Comparison of ENCODE assay signal across 8 cellular contexts in the genomic region with DNA sequence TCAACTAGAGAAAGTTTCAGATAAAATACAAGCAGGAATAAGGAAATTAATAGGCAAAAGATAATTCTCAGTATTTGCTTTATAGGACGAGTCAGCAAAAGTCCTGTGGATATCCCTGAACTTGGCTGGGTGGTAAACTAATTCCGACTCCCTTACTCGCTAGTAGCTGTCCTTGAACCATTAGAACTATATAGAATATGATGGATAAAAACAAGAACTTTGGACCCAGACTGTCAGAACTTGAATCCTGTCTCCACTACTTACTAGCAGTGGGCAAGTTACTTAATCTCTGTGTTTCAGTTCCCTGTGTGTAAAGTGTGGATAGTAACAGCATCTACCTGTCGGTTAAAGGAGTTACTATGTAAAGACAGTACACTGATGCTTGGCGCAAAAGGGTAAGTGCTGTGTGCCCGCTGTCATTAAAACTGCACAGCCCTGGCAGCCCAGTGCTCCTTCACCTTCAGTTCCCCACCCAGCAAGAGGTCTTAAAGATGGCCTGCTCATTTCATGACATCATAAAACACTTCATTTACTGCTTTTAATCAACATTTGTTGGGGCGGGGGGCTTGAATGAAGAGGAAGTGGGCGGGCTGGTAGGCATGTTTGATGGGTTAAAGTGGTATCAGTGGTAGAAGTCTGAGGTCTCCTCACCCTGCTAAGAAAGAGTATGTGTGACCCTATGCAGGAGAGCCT. TPM values are rescaled to one million over a fixed set of nuclear protein-coding genes. Genes with fewer than 3 reads are reported as not detected.
A peak's percentile ranks its signal among the peaks of the same experiment; 100 is the strongest.
DNase-seq lines count a peak whose midpoint lies in the region; ATAC-seq, FAIRE-seq and TF ChIP-seq lines count a peak whose summit lies in the region.

No MANE protein-coding gene starts in this region.

- H3K9me3 ChIP-seq in PC-3 (ENCODE audit: low read length): no peaks in the 10 kb centered on the region
- H3K9me3 ChIP-seq in endothelial cell of umbilical vein (replicated peaks; ENCODE audit: control insufficient read depth, insufficient read depth, low read length): no peaks in the 10 kb centered on the region

- H3K27ac ChIP-seq in C4-2B (peak overlapping the region; percentile 71), PC-3 (ENCODE audit: low read length) (peak overlapping the region; percentile 89), endothelial cell of umbilical vein (ENCODE audit: insufficient read depth, low read depth, low read length) (peak overlapping the region; percentile 67), substantia nigra (ENCODE audit: low read depth, low read length, poor library complexity, severe bottlenecking) (no peak overlapping the region)

- POLR2A ChIA-PET in PC-3 (lab: Charles Lee; ENCODE audit: unreplicated experiment): interaction anchor here (0.6 kb wide), 1 partner anchor 121 kb away, joined by 3 read pairs; no protein-coding TSS in a partner anchor
- POLR2A ChIA-PET in endothelial cell of umbilical vein (lab: Charles Lee): no interaction called here

- BruUV-seq in PC-3 (replicated peaks; lab: Mats Ljungman, UMichigan) (TSS peak; percentile 51), endothelial cell of umbilical vein (replicated peaks; lab: Mats Ljungman, UMichigan) (no TSS peak)

- peak overlapping the region; percentile 93 for H3K4me3 Mint-ChIP-seq in neural crest cell
- H3K4me3 Mint-ChIP-seq in stimulated activated naive B cell treated with anti-CD40 and anti-IgM and Interleukin-4, amounts not matched to agents 10 μg/mL and 1 μg/mL and 100 μg/mL, for 72 hours: no peak overlapping the region

- no peaks in the 10 kb centered on the region for H3F3A ChIP-seq in PC-3 (ENCODE audit: low read length, unreplicated experiment)

- H3K4me3 ChIP-seq in PC-3 (ENCODE audit: low read length): peak overlapping the region; percentile 81
- H3K4me3 ChIP-seq in endothelial cell of umbilical vein (replicated peaks in 1 of 3; ENCODE audit: insufficient read depth in 1 of 3, low read depth in 1 of 3, low read length in 3 of 3): peak overlapping the region in 2 of 3 experiments; percentile 72 to 87

- DNase-seq in PC-3 (no peak), endothelial cell of umbilical vein (ENCODE audit: low read depth, low spot score) (peak; percentile 38), neural crest cell (ENCODE audit: low read depth, low spot score) (no peak), substantia nigra (lab: John Stamatoyannopoulos, UW) (no peak)
- DNase-seq in stimulated activated naive B cell treated with anti-CD40 and anti-IgM and Interleukin-4, amounts not matched to agents 10 μg/mL and 1 μg/mL and 100 μg/mL, for 72 hours: no peak

- H3K9me3 Mint-ChIP-seq in neural crest cell: no peaks in the 10 kb centered on the region
- no peaks in the 10 kb centered on the region for H3K9me3 Mint-ChIP-seq in stimulated activated naive B cell treated with anti-CD40 and anti-IgM and Interleukin-4, amounts not matched to agents 10 μg/mL and 1 μg/mL and 100 μg/mL, for 72 hours

- peaks cover 71% of the 10 kb centered on the region for H3K79me2 ChIP-seq in PC-3 (ENCODE audit: low read length)
- peaks cover 85% of the 10 kb centered on the region for H3K79me2 ChIP-seq in endothelial cell of umbilical vein (ENCODE audit: control insufficient read depth, insufficient read depth, low read length)

- H4K20me1 ChIP-seq in PC-3 (ENCODE audit: low read length): no peaks in the 10 kb centered on the region
- H4K20me1 ChIP-seq in endothelial cell of umbilical vein (replicated peaks; ENCODE audit: control insufficient read depth, extremely low read depth, insufficient read depth, low read length): no peaks in the 10 kb centered on the region

- dilution Hi-C loops in endothelial cell of umbilical vein (cut with MboI; ENCODE audit: extremely low pct_ligation_motif_present, low sequenced_read_pairs): no loop called here

- TF ChIP-seq CTCF in C4-2B (conservative IDR thresholded peaks at IDR 0.05): no peak
- TF ChIP-seq CTCF in PC-3 (conservative IDR thresholded peaks at IDR 0.05; ENCODE audit: low read depth, low read length): no peak
- TF ChIP-seq CTCF in endothelial cell of umbilical vein (IDR thresholded peaks at IDR 0.05; ENCODE audit: extremely low read depth in 1 of 2, insufficient read depth in 1 of 2, low read depth in 1 of 2, low read length in 2 of 2): no peak
- TF ChIP-seq CTCF in neural crest cell (conservative IDR thresholded peaks at IDR 0.05): no peak

- no peaks in the 10 kb centered on the region for H3K27me3 ChIP-seq in PC-3 (ENCODE audit: low read length)
- no peaks in the 10 kb centered on the region for H3K27me3 ChIP-seq in endothelial cell of umbilical vein (ENCODE audit: control insufficient read depth in 2 of 2, insufficient read depth in 2 of 2, low read length in 2 of 2)

- no peaks in the 10 kb centered on the region for H3K36me3 Mint-ChIP-seq in neural crest cell (ENCODE audit: low read depth)
- H3K36me3 Mint-ChIP-seq in stimulated activated naive B cell treated with anti-CD40 and anti-IgM and Interleukin-4, amounts not matched to agents 10 μg/mL and 1 μg/mL and 100 μg/mL, for 72 hours: no peaks in the 10 kb centered on the region

- H3K4me1 Mint-ChIP-seq in neural crest cell: peaks cover 75% of the 10 kb centered on the region
- H3K4me1 Mint-ChIP-seq in stimulated activated naive B cell treated with anti-CD40 and anti-IgM and Interleukin-4, amounts not matched to agents 10 μg/mL and 1 μg/mL and 100 μg/mL, for 72 hours: peaks cover 8 to 18% of the 10 kb centered on the region in 2 donors

- CTCF ChIA-PET in PC-3 (lab: Charles Lee) (no interaction called here), endothelial cell of umbilical vein (lab: Charles Lee) (interaction anchor here (0.6 to 5.5 kb wide), 7 partner anchors 7 to 267 kb away, joined by 3 to 52 read pairs (median 10); no protein-coding TSS in a partner anchor)

- ATAC-seq in PC-3: no peak
- ATAC-seq in stimulated activated naive B cell treated with anti-CD40 and anti-IgM and Interleukin-4, amounts not matched to agents 10 μg/mL and 1 μg/mL and 100 μg/mL, for 72 hours (replicated peaks): no peak
- no peak for ATAC-seq in HG03520 (IDR thresholded peaks at IDR 0.05; ENCODE audit: unreplicated experiment)
- ATAC-seq in GM18520 (IDR thresholded peaks at IDR 0.05; ENCODE audit: unreplicated experiment): no peak

- H3K9ac ChIP-seq in PC-3 (ENCODE audit: low read length) (peak overlapping the region; percentile 82), endothelial cell of umbilical vein (replicated peaks; ENCODE audit: extremely low read depth, insufficient read depth, low read length) (peak overlapping the region; percentile 69)

- H3K9me2 ChIP-seq in PC-3 (replicated peaks; ENCODE audit: low read length): no peaks in the 10 kb centered on the region

- H3K4me1 ChIP-seq in PC-3 (ENCODE audit: insufficient read depth, low read length): peaks cover 53% of the 10 kb centered on the region
- peaks cover 84% of the 10 kb centered on the region for H3K4me1 ChIP-seq in endothelial cell of umbilical vein (ENCODE audit: control insufficient read depth, extremely low read depth, insufficient read depth, low read length)

- no peaks in the 10 kb centered on the region for H3K9me1 ChIP-seq in endothelial cell of umbilical vein (replicated peaks; ENCODE audit: control insufficient read depth, extremely low read depth, insufficient read depth, low read length)

- no peak for TF ChIP-seq POLR2A in endothelial cell of umbilical vein (IDR thresholded peaks at IDR 0.05; ENCODE audit: low read depth, low read length)

- peaks cover 39% of the 10 kb centered on the region for H3K27me3 Mint-ChIP-seq in neural crest cell (ENCODE audit: low read depth)
- peaks cover 17 to 22% of the 10 kb centered on the region in 2 donors for H3K27me3 Mint-ChIP-seq in stimulated activated naive B cell treated with anti-CD40 and anti-IgM and Interleukin-4, amounts not matched to agents 10 μg/mL and 1 μg/mL and 100 μg/mL, for 72 hours

- H2AFZ ChIP-seq in PC-3 (ENCODE audit: low read length): no peak overlapping the region
- H2AFZ ChIP-seq in endothelial cell of umbilical vein (ENCODE audit: low read depth, low read length): no peak overlapping the region

- intact Hi-C loops in PC-3 (cut with micrococcal nuclease): loop anchor here (2.0 to 5.0 kb wide), 4 partner anchors 107 to 268 kb away; partner anchors contain the start of gene RPS27L
- intact Hi-C loops in endothelial cell of umbilical vein (cut with micrococcal nuclease): loop anchor here (2.0 to 5.0 kb wide), 4 partner anchors 71 to 452 kb away; partner anchors contain the start of genes LACTB, RAB8B and USP3

- H3K27ac Mint-ChIP-seq in neural crest cell (ENCODE audit: unreplicated experiment): no peak overlapping the region
- no peak overlapping the region for H3K27ac Mint-ChIP-seq in stimulated activated naive B cell treated with anti-CD40 and anti-IgM and Interleukin-4, amounts not matched to agents 10 μg/mL and 1 μg/mL and 100 μg/mL, for 72 hours

- H3K36me3 ChIP-seq in PC-3 (ENCODE audit: low read depth, low read length) (no peaks in the 10 kb centered on the region), endothelial cell of umbilical vein (ENCODE audit: control insufficient read depth in 2 of 2, extremely low read depth in 1 of 2, insufficient read depth in 2 of 2, low read length in 2 of 2) (peaks cover 2 to 8% of the 10 kb centered on the region in 2 experiments)

- H3K4me2 ChIP-seq in PC-3 (ENCODE audit: low read length) (peak overlapping the region; percentile 91), endothelial cell of umbilical vein (ENCODE audit: insufficient read depth, low read length) (peak overlapping the region; percentile 83)

- FAIRE-seq in endothelial cell of umbilical vein (lab: Jason Lieb, UNC): no peak

TF ChIP-seq in endothelial cell of umbilical vein, 7 proteins besides CTCF, POLR2A, EP300 and RAD21:
- TF ChIP-seq POLR2AphosphoS5 (IDR thresholded peaks at IDR 0.05; ENCODE audit: insufficient read depth, low read depth, low read length) (peak; percentile 16), MYC (IDR thresholded peaks at IDR 0.05; ENCODE audit: low read depth, low read length) (no peak)

RNA-seq across cellular contexts. Expression of gene TPM1, which starts 7.3 kb away (rescaled TPM):
- total RNA-seq in PC-3 (2014; rRNA removed) (127 and 156 TPM in 2 replicates), endothelial cell of umbilical vein (558 and 678 TPM in 2 replicates), neural crest cell (67.5 and 71.0 TPM in 2 replicates)
- 518 and 528 TPM in 2 replicates for polyA plus RNA-seq in endothelial cell of umbilical vein
- polyA plus RNA-seq in endothelial cell of umbilical vein (2011; cell fraction: cytosol; rRNA removed): 740 and 824 TPM in 2 replicates
- 2,079 and 2,156 TPM in 2 replicates for polyA plus RNA-seq in endothelial cell of umbilical vein (2011; cell fraction: nucleus; rRNA removed)
- polyA plus RNA-seq in endothelial cell of umbilical vein (2012): 679 and 811 TPM in 2 replicates
- polyA minus RNA-seq in endothelial cell of umbilical vein: 828 and 932 TPM in 2 replicates
- polyA minus RNA-seq in endothelial cell of umbilical vein (2011; cell fraction: cytosol; rRNA and poly(A)+ RNA removed): 30.8 TPM
- polyA minus RNA-seq in endothelial cell of umbilical vein (2011; cell fraction: nucleus; rRNA and poly(A)+ RNA removed): 2,251 and 2,264 TPM in 2 replicates
